Comparison of ENCODE assay signal across 19 cellular contexts in genomic region chr9:87435189-87435880, GRCh38.
"Had no signal": no experiment of that assay in that cellular context is flagged by ENCODE, and none has a peak within 500 bp of the region (broad histone marks: within the 10 kb centered on the region; RNA-seq: fewer than 3 reads in every experiment).

No MANE protein-coding gene starts in this region.

- H3K4me1 ChIP-seq: pancreas, stomach had no signal

- H3K9me3 ChIP-seq: mucosa of descending colon, pancreas, stomach had no signal

- H3K9me3 Mint-ChIP-seq: natural killer cell had no signal

- H3K4me2 ChIP-seq: hepatocyte had no signal

- ATAC-seq: mucosa of descending colon, natural killer cell, pancreas, right cardiac atrium had no signal

- H3K36me3 Mint-ChIP-seq: natural killer cell had no signal

- H3K27me3 ChIP-seq: dorsolateral prefrontal cortex, hepatocyte, pancreas, stomach had no signal

- H2AFZ ChIP-seq: hepatocyte had no signal

- H3K4me3 ChIP-seq: dorsolateral prefrontal cortex, hepatocyte, mucosa of descending colon, pancreas, stomach had no signal

- H3K79me2 ChIP-seq: hepatocyte had no signal

- DNase-seq: cortex of kidney; dorsolateral prefrontal cortex; effector CD8-positive, alpha-beta T cell; foreskin melanocyte; head of caudate nucleus; kidney glomerular epithelial cell; mucosa of descending colon; natural killer cell; occipital lobe; pancreas; right cardiac atrium; small intestine; stimulated activated CD4-positive, alpha-beta T cell treated with anti-CD3 and anti-CD28 coated beads, Interleukin-12 subunit alpha, Interleukin-12 subunit beta, amount 100 ng/mL, for 4 hours; stimulated activated naive CD4-positive, alpha-beta T cell; stomach; substantia nigra; trophoblast cell had no signal

- H3K27ac Mint-ChIP-seq: natural killer cell, progenitor cell of endocrine pancreas had no signal

- H3K36me3 ChIP-seq: pancreas, stomach had no signal

- H3K4me3 Mint-ChIP-seq: natural killer cell had no signal

- H3K27ac ChIP-seq: dorsolateral prefrontal cortex, hepatocyte, pancreas, stomach had no signal
